In the genomic region with DNA sequence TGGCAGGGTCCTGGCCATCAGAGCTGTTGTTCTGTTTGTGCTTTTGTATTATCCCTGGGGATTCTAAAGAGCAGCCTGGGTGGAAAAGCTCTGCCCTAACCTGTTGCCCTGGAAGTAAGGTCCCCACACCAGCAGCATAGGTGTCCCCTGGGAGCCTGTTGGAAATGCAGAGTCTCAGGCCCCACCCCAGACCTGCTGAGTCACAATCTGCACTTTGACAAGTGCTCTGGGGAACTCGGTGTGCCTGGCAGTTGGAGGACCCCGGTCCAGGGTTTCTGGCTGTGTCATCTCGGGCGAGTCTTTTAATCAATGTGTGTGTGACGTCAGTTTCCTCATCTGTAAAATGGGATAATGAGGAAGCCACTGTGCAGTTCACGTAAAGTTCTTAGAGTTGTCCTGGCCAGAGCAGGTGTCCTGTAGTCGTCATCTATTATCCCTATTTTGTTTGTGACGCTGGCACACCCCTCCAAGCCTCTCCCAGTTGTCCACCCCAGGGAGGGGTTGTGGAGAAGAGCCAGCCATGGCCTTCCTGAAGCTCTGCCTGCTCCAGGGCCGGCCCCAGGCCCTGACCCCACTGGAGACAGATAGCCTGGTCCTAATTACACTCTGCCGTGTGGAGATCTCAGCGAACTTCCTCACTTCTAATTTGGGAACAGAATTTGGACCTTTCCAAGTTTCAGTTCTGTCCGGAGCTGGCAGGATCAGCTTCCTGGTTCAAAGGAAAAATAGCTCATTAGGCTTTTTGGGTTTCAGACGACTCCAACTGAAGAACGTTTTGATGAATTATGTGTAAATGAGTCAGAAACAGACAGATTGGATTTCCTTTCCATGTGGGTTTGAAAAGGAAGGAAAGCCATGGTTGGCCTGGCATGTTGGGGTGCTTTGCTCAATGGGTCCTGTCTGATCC, we compare ENCODE assay signal across 19 cellular contexts.
DNase-seq lines count a peak whose midpoint lies in the region; ATAC-seq and TF ChIP-seq lines count a peak whose summit lies in the region.
"Had no signal": no experiment of that assay in that cellular context is flagged by ENCODE, and none has a peak within 500 bp of the region (broad histone marks: within the 10 kb centered on the region; RNA-seq: fewer than 3 reads in every experiment).

No MANE protein-coding gene starts in this region.

- TF ChIP-seq CTCF in prostate gland (IDR thresholded peaks at IDR 0.05), result no peak
- TF ChIP-seq CTCF in activated CD8-positive, alpha-beta T cell treated with anti-CD3 and anti-CD28 coated beads for 36 hours (IDR thresholded peaks at IDR 0.05), result no peak

- H3K36me3 ChIP-seq in duodenal mucosa (ENCODE audit: control insufficient read depth in 1 of 2, insufficient read depth in 2 of 2, low read length in 2 of 2) (no peaks in the 10 kb centered on the region), prostate gland (no peaks in the 10 kb centered on the region)
- H3K36me3 ChIP-seq: neural progenitor cell, tibial nerve had no signal

- DNase-seq in Ammon's horn (ENCODE audit: low spot score), result peak; percentile 16
- DNase-seq in right cardiac atrium, result peak in 2 of 3 donors; percentile 72 to 76
- no peak for DNase-seq in prostate gland (ENCODE audit: low spot score)
- DNase-seq in activated CD8-positive, alpha-beta T cell treated with anti-CD3 and anti-CD28 coated beads for 36 hours, result no peak
- no peak for DNase-seq in effector CD4-positive, alpha-beta T cell
- no peak for DNase-seq in HuH-7 (ENCODE audit: low spot score)
- no peak for DNase-seq in 8988T
- DNase-seq: ACHN; activated CD8-positive, alpha-beta memory T cell treated with anti-CD3 and anti-CD28 coated beads, Interleukin-2, amount 10 ng/mL, durations not matched to agents 7 days and 5 days; HCEC 1CT; NCI-H2029; NCI-H748 treated with DMSO at 0.1 percent for 48 hours; stimulated activated CD4-positive, alpha-beta T cell treated with anti-CD3 and anti-CD28 coated beads, Interleukin-4, amount 100 ng/mL, for 4 hours; T-helper 1 cell had no signal

- H3K27me3 ChIP-seq in duodenal mucosa (ENCODE audit: control insufficient read depth in 1 of 2, insufficient read depth in 2 of 2, low read length in 2 of 2) (no peaks in the 10 kb centered on the region), right cardiac atrium (ENCODE audit: control insufficient read depth, insufficient read depth) (no peaks in the 10 kb centered on the region), prostate gland (replicated peaks; ENCODE audit: insufficient read depth) (peaks cover 3% of the 10 kb centered on the region)
- H3K27me3 ChIP-seq: neural progenitor cell had no signal

- H3K4me3 ChIP-seq in duodenal mucosa (ENCODE audit: low read depth in 1 of 2, low read length in 2 of 2) (no peak overlapping the region), right cardiac atrium (ENCODE audit: low read length) (no peak overlapping the region), prostate gland (no peak overlapping the region)
- H3K4me3 ChIP-seq: coronary artery, neural progenitor cell, tibial nerve had no signal

- CTCF ChIA-PET in activated CD8-positive, alpha-beta T cell treated with anti-CD3 and anti-CD28 coated beads for 36 hours (lab: Charles Lee), result no interaction called here

- H3K4me1 Mint-ChIP-seq in activated CD8-positive, alpha-beta T cell treated with anti-CD3 and anti-CD28 coated beads for 36 hours (ENCODE audit: low read depth), result no peaks in the 10 kb centered on the region
- H3K4me1 Mint-ChIP-seq: neural progenitor cell had no signal

- WGBS in right cardiac atrium, result 39% methylated on average over 14 of the region's 14 CpGs
- 53% methylated on average over 14 of the region's 14 CpGs for WGBS in prostate gland

- H3K4me3 Mint-ChIP-seq in activated CD8-positive, alpha-beta T cell treated with anti-CD3 and anti-CD28 coated beads for 36 hours, result no peak overlapping the region
- H3K4me3 Mint-ChIP-seq: activated CD8-positive, alpha-beta memory T cell treated with anti-CD3 and anti-CD28 coated beads, Interleukin-2, amount 10 ng/mL, durations not matched to agents 7 days and 5 days; memory B cell; neural progenitor cell had no signal

- H3K27ac Mint-ChIP-seq in activated CD8-positive, alpha-beta T cell treated with anti-CD3 and anti-CD28 coated beads for 36 hours, result no peak overlapping the region
- H3K27ac Mint-ChIP-seq: activated CD8-positive, alpha-beta memory T cell treated with anti-CD3 and anti-CD28 coated beads, Interleukin-2, amount 10 ng/mL, durations not matched to agents 7 days and 5 days; memory B cell; neural progenitor cell had no signal

- ATAC-seq in right cardiac atrium, result peak; percentile 69 to 71
- ATAC-seq in activated CD8-positive, alpha-beta T cell treated with anti-CD3 and anti-CD28 coated beads for 36 hours, result no peak
- ATAC-seq: activated CD8-positive, alpha-beta memory T cell treated with anti-CD3 and anti-CD28 coated beads, Interleukin-2, amount 10 ng/mL, durations not matched to agents 7 days and 5 days had no signal

- no peak for TF ChIP-seq POLR2A in prostate gland (IDR thresholded peaks at IDR 0.05)

- POLR2A ChIA-PET in activated CD8-positive, alpha-beta T cell treated with anti-CD3 and anti-CD28 coated beads for 36 hours (lab: Charles Lee), result interaction anchor here (0.6 to 1.6 kb wide), 2 partner anchors 15 to 545 kb away, joined by 3 to 4 read pairs; no protein-coding TSS in a partner anchor

- peaks cover 3% of the 10 kb centered on the region for H3K9me3 Mint-ChIP-seq in activated CD8-positive, alpha-beta T cell treated with anti-CD3 and anti-CD28 coated beads for 36 hours

- no peaks in the 10 kb centered on the region for H3K36me3 Mint-ChIP-seq in activated CD8-positive, alpha-beta T cell treated with anti-CD3 and anti-CD28 coated beads for 36 hours (ENCODE audit: low read depth)
- H3K36me3 Mint-ChIP-seq: activated CD8-positive, alpha-beta memory T cell treated with anti-CD3 and anti-CD28 coated beads, Interleukin-2, amount 10 ng/mL, durations not matched to agents 7 days and 5 days; neural progenitor cell had no signal

- H3K9me3 ChIP-seq in duodenal mucosa (ENCODE audit: control insufficient read depth in 1 of 2, low read length in 2 of 2) (no peaks in the 10 kb centered on the region), right cardiac atrium (ENCODE audit: control insufficient read depth, low read length) (no peaks in the 10 kb centered on the region), prostate gland (no peaks in the 10 kb centered on the region)

- H3K4me1 ChIP-seq in duodenal mucosa (ENCODE audit: control insufficient read depth in 1 of 2, insufficient read depth in 2 of 2, low read length in 2 of 2) (peaks cover 0 to 6% of the 10 kb centered on the region in 2 donors), right cardiac atrium (ENCODE audit: control insufficient read depth, insufficient read depth, low read length) (peaks cover 2% of the 10 kb centered on the region), prostate gland (replicated peaks) (no peaks in the 10 kb centered on the region)
- H3K4me1 ChIP-seq: neural progenitor cell had no signal

- intact Hi-C loops in right cardiac atrium (cut with DNase I) (no loop called here), prostate gland (cut with DNase I) (no loop called here)
- intact Hi-C loops in activated CD8-positive, alpha-beta T cell treated with anti-CD3 and anti-CD28 coated beads for 36 hours (cut with micrococcal nuclease), result no loop called here

- peak overlapping the region; percentile 13 for H3K27ac ChIP-seq in duodenal mucosa (ENCODE audit: low read depth, low read length)
- peak overlapping the region; percentile 16 for H3K27ac ChIP-seq in right cardiac atrium (ENCODE audit: low read length)
- peak overlapping the region; percentile 35 to 56 for H3K27ac ChIP-seq in prostate gland
- H3K27ac ChIP-seq: neural progenitor cell, tibial nerve had no signal

- H3K9ac ChIP-seq in duodenal mucosa (ENCODE audit: low read depth in 1 of 2, low read length in 2 of 2), result no peak overlapping the region
- H3K9ac ChIP-seq: neural progenitor cell had no signal

- peaks cover 3% of the 10 kb centered on the region for H3K27me3 Mint-ChIP-seq in activated CD8-positive, alpha-beta T cell treated with anti-CD3 and anti-CD28 coated beads for 36 hours
- H3K27me3 Mint-ChIP-seq: activated CD8-positive, alpha-beta memory T cell treated with anti-CD3 and anti-CD28 coated beads, Interleukin-2, amount 10 ng/mL, durations not matched to agents 7 days and 5 days had no signal

Comparison
In these comparisons a context has a peak if more than half of its experiments do, and no peak if none do; other contexts are left out.
1. DNase-seq: peak in Ammon's horn (single experiment) and right cardiac atrium (2 of 3); none in prostate gland (single experiment), activated CD8-positive, alpha-beta T cell treated with anti-CD3 and anti-CD28 coated beads for 36 hours (single experiment), effector CD4-positive, alpha-beta T cell (single experiment), HuH-7 (single experiment) and 8988T (single experiment).
2. Peak in every context shown above with its lines, with median percentiles within 50 percentile points of each other: H3K27ac ChIP-seq.